In the genomic region with DNA sequence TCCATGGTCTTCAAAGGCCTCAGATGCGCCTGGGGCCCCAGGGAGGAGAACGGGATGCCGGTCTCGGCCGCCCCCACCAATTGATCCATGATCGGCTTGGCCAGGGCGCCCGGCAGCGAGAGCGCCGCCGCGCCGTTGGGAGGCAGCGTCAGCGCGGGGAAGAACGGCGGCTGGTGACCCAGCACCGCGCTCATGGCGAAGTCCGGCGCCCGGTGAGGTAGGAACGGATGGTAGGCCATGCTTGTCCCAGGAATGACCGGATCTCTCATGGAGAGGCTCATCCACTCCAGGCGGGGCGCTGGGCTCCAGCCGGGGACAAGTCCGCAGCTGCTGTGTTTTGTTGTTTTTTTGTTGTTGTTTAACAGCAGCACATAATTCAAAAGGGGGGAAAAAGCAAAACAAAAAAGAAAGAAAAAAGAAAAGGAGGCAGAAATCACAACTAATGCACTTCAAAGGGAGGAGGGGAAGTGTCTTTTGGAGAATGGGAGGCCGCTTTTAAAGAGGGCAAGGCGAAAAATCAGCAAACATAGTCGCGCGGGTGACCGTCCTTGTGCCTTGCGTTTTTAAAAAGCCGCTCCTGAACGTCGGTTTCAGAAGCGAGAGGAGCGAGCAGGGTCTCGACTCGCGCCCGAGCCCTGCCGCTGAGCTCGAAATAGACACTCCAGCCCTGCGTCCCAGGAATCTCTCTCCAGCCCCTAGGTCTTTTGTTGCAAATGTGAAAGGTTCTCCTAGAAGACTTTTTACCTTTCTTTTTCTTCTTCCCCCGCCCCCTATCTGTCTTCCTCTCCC, we compare ENCODE assay signal across 8 cellular contexts. TPM values are rescaled to one million over a fixed set of nuclear protein-coding genes. Genes with fewer than 3 reads are reported as not detected.
DNase-seq lines count a peak whose midpoint lies in the region; ATAC-seq and TF ChIP-seq lines count a peak whose summit lies in the region.

No MANE protein-coding gene starts in this region.

- no peak overlapping the region for H3K27ac ChIP-seq in CD4-positive, alpha-beta T cell (ENCODE audit: low read depth, low read length)
- H3K27ac ChIP-seq in ectodermal cell (ENCODE audit: insufficient read depth, low read depth, low read length, poor library complexity, severe bottlenecking) (no peak overlapping the region), muscle layer of colon (ENCODE audit: low read depth, low read length) (no peak overlapping the region)

- peaks cover 87% of the 10 kb centered on the region for H3K27me3 ChIP-seq in CD4-positive, alpha-beta T cell (ENCODE audit: control insufficient read depth, insufficient read depth, low read length)
- peaks cover 99% of the 10 kb centered on the region for H3K27me3 ChIP-seq in ectodermal cell (ENCODE audit: control insufficient read depth, insufficient read depth, low read length, poor library complexity, severe bottlenecking)
- H3K27me3 ChIP-seq in muscle layer of colon (ENCODE audit: control insufficient read depth in 1 of 2, insufficient read depth in 2 of 2, low read length in 2 of 2) = peaks cover 36 to 39% of the 10 kb centered on the region in 2 donors

- H3K4me3 Mint-ChIP-seq in CD4-positive, alpha-beta T cell = peak overlapping the region; percentile 91

- H3K4me3 ChIP-seq in ectodermal cell (ENCODE audit: insufficient read depth, low read depth, low read length) (peak overlapping the region; percentile 27), muscle layer of colon (ENCODE audit: low read depth in 1 of 2, low read length in 2 of 2) (peak overlapping the region; percentile 45 to 73)

- peaks cover 35% of the 10 kb centered on the region for H3K4me1 ChIP-seq in ectodermal cell (ENCODE audit: control insufficient read depth, insufficient read depth, low read length)
- H3K4me1 ChIP-seq in muscle layer of colon (ENCODE audit: insufficient read depth, low read length) = peaks cover 9% of the 10 kb centered on the region

- peaks cover 2% of the 10 kb centered on the region for H3K9me3 Mint-ChIP-seq in CD4-positive, alpha-beta T cell

- WGBS in ectodermal cell, 2 experiments = 1% methylated on average over 51 of the region's 51 CpGs

- CTCF ChIA-PET in CD4-positive, alpha-beta T cell (lab: Charles Lee) = no interaction called here

- H3K9ac ChIP-seq in muscle layer of colon (ENCODE audit: low read length) = peak overlapping the region; percentile 41

- H3K36me3 ChIP-seq in ectodermal cell (ENCODE audit: control insufficient read depth, insufficient read depth, low read length) = no peaks in the 10 kb centered on the region
- no peaks in the 10 kb centered on the region for H3K36me3 ChIP-seq in muscle layer of colon (ENCODE audit: insufficient read depth, low read length)

- POLR2A ChIA-PET in CD4-positive, alpha-beta T cell (lab: Charles Lee) = no interaction called here

- intact Hi-C loops in CD4-positive, alpha-beta T cell (cut with DNase I, micrococcal nuclease) = no loop called here

- H3K27me3 Mint-ChIP-seq in CD4-positive, alpha-beta T cell = peaks cover 96% of the 10 kb centered on the region

- ATAC-seq in CD4-positive, alpha-beta T cell (ENCODE audit: poor library complexity) = no peak

- H3K27ac Mint-ChIP-seq in CD4-positive, alpha-beta T cell = no peak overlapping the region

- H3K4me1 Mint-ChIP-seq in CD4-positive, alpha-beta T cell (ENCODE audit: low read depth) = peaks cover 23% of the 10 kb centered on the region

- no peak for DNase-seq in CD4-positive, alpha-beta T cell
- DNase-seq in NCI-H510A treated with DMSO at 0.1 percent for 48 hours (lab: John Stamatoyannopoulos, UW) = peak; percentile 57
- no peak for DNase-seq in globus pallidus (ENCODE audit: low spot score)
- DNase-seq in NCI-H2227 (lab: John Stamatoyannopoulos, UW; ENCODE audit: unreplicated experiment) = no peak
- no peak for DNase-seq in stimulated activated CD4-positive, alpha-beta T cell treated with anti-CD3 and anti-CD28 coated beads, Interleukin-1b, Interleukin-23, amount 100 ng/mL, for 48 hours
- DNase-seq in DMS153 (lab: John Stamatoyannopoulos, UW) = no peak

- H3K9me3 ChIP-seq in CD4-positive, alpha-beta T cell (ENCODE audit: control insufficient read depth, low read length) = no peaks in the 10 kb centered on the region
- no peaks in the 10 kb centered on the region for H3K9me3 ChIP-seq in ectodermal cell (ENCODE audit: control insufficient read depth, low read length)
- no peaks in the 10 kb centered on the region for H3K9me3 ChIP-seq in muscle layer of colon (ENCODE audit: low read length)

- TF ChIP-seq CTCF in CD4-positive, alpha-beta T cell (IDR thresholded peaks at IDR 0.05) = no peak

- peaks cover 6% of the 10 kb centered on the region for H3K36me3 Mint-ChIP-seq in CD4-positive, alpha-beta T cell (ENCODE audit: low read depth)

RNA-seq across cellular contexts. Expression of a gene that starts 0.9 kb away (rescaled TPM):
- under 1 TPM in 1 of 2 experiments, not detected in 1; 0.08 TPM for total RNA-seq in CD4-positive, alpha-beta T cell
- 0.37 TPM for polyA plus RNA-seq in ectodermal cell (2013, experiment 1 of 4)
- 0.23 TPM for polyA plus RNA-seq in ectodermal cell (2013, experiment 2 of 4)
- 0.80 TPM for polyA plus RNA-seq in ectodermal cell (2013, experiment 3 of 4)
- 0.57 TPM for polyA plus RNA-seq in ectodermal cell (2013, experiment 4 of 4)
